Comparison of ENCODE assay signal across 1 cellular context in genomic region chr4:6137027-6137746, GRCh38.
TF ChIP-seq lines count a peak whose summit lies in the region.

No MANE protein-coding gene starts in this region.

TF ChIP-seq in GM23338, 12 proteins besides CTCF, POLR2A, EP300 and RAD21 (continued from another document):
- TF ChIP-seq, protein P1, sequence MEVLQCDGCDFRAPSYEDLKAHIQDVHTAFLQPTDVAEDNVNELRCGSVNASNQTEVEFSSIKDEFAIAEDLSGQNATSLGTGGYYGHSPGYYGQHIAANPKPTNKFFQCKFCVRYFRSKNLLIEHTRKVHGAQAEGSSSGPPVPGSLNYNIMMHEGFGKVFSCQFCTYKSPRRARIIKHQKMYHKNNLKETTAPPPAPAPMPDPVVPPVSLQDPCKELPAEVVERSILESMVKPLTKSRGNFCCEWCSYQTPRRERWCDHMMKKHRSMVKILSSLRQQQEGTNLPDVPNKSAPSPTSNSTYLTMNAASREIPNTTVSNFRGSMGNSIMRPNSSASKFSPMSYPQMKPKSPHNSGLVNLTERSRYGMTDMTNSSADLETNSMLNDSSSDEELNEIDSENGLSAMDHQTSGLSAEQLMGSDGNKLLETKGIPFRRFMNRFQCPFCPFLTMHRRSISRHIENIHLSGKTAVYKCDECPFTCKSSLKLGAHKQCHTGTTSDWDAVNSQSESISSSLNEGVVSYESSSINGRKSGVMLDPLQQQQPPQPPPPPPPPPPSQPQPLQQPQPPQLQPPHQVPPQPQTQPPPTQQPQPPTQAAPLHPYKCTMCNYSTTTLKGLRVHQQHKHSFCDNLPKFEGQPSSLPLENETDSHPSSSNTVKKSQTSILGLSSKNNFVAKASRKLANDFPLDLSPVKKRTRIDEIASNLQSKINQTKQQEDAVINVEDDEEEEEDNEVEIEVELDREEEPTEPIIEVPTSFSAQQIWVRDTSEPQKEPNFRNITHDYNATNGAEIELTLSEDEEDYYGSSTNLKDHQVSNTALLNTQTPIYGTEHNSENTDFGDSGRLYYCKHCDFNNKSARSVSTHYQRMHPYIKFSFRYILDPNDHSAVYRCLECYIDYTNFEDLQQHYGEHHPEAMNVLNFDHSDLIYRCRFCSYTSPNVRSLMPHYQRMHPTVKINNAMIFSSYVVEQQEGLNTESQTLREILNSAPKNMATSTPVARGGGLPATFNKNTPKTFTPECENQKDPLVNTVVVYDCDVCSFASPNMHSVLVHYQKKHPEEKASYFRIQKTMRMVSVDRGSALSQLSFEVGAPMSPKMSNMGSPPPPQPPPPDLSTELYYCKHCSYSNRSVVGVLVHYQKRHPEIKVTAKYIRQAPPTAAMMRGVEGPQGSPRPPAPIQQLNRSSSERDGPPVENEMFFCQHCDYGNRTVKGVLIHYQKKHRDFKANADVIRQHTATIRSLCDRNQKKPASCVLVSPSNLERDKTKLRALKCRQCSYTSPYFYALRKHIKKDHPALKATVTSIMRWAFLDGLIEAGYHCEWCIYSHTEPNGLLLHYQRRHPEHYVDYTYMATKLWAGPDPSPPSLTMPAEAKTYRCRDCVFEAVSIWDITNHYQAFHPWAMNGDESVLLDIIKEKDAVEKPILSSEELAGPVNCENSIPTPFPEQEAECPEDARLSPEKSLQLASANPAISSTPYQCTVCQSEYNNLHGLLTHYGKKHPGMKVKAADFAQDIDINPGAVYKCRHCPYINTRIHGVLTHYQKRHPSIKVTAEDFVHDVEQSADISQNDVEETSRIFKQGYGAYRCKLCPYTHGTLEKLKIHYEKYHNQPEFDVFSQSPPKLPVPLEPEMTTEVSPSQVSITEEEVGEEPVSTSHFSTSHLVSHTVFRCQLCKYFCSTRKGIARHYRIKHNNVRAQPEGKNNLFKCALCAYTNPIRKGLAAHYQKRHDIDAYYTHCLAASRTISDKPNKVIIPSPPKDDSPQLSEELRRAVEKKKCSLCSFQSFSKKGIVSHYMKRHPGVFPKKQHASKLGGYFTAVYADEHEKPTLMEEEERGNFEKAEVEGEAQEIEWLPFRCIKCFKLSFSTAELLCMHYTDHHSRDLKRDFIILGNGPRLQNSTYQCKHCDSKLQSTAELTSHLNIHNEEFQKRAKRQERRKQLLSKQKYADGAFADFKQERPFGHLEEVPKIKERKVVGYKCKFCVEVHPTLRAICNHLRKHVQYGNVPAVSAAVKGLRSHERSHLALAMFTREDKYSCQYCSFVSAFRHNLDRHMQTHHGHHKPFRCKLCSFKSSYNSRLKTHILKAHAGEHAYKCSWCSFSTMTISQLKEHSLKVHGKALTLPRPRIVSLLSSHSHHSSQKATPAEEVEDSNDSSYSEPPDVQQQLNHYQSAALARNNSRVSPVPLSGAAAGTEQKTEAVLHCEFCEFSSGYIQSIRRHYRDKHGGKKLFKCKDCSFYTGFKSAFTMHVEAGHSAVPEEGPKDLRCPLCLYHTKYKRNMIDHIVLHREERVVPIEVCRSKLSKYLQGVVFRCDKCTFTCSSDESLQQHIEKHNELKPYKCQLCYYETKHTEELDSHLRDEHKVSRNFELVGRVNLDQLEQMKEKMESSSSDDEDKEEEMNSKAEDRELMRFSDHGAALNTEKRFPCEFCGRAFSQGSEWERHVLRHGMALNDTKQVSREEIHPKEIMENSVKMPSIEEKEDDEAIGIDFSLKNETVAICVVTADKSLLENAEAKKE (CRISPR knock-in tag; IDR thresholded peaks at IDR 0.05): no peak
- TF ChIP-seq JUNB (IDR thresholded peaks at IDR 0.05; ENCODE audit: unreplicated experiment) (no peak), EZH2 (IDR thresholded peaks at IDR 0.05; ENCODE audit: low read depth, unreplicated experiment) (no peak), CREB1 (CRISPR knock-in tag; IDR thresholded peaks at IDR 0.05; ENCODE audit: low read depth) (no peak), ETS1 (IDR thresholded peaks at IDR 0.05) (no peak), STAT1 (IDR thresholded peaks at IDR 0.05; ENCODE audit: unreplicated experiment) (no peak), NANOG (IDR thresholded peaks at IDR 0.05; ENCODE audit: borderline replicate concordance) (no peak), EZH2phosphoT487 (IDR thresholded peaks at IDR 0.05; ENCODE audit: unreplicated experiment) (no peak), ZNF331 (CRISPR knock-in tag; IDR thresholded peaks at IDR 0.05; ENCODE audit: low read depth) (no peak)
